ENCODE assay signal across 15 cellular contexts in genomic region chr6:2949536-2950083, GRCh38. TPM values are rescaled to one million over a fixed set of nuclear protein-coding genes. Genes with fewer than 3 reads are reported as not detected.
DNase-seq lines count a peak whose midpoint lies in the region; ATAC-seq and TF ChIP-seq lines count a peak whose summit lies in the region.
"Had no signal": no experiment of that assay in that cellular context is flagged by ENCODE, and none has a peak within 500 bp of the region (broad histone marks: within the 10 kb centered on the region; RNA-seq: fewer than 3 reads in every experiment).

No MANE protein-coding gene starts in this region.

- ATAC-seq in WTC11 (no peak), right cardiac atrium (peak in 1 of 2 donors; percentile 22), GM21515 (IDR thresholded peaks at IDR 0.05; ENCODE audit: unreplicated experiment) (no peak)
- ATAC-seq in stimulated activated naive CD8-positive, alpha-beta T cell treated with anti-CD3 and anti-CD28 coated beads, Interleukin-15, amount 100 ng/mL, for 72 hours: no peak
- ATAC-seq: HepG2, PC-3 had no signal

- no peak overlapping the region for H3K27ac ChIP-seq in endodermal cell (ENCODE audit: low read depth, low read length)
- H3K27ac ChIP-seq in right cardiac atrium (ENCODE audit: low read length): peak overlapping the region; percentile 63
- no peak overlapping the region for H3K27ac ChIP-seq in stomach

- H3K27me3 Mint-ChIP-seq in WTC11 (ENCODE audit: low read depth) (no peaks in the 10 kb centered on the region), endodermal cell (ENCODE audit: insufficient read depth) (peaks cover 18% of the 10 kb centered on the region)
- no peaks in the 10 kb centered on the region for H3K27me3 Mint-ChIP-seq in stimulated activated naive CD8-positive, alpha-beta T cell treated with anti-CD3 and anti-CD28 coated beads, Interleukin-15, amount 100 ng/mL, for 72 hours

- peaks cover 3% of the 10 kb centered on the region; the same call in 1 of the 2 replicates for H3K36me3 Mint-ChIP-seq in WTC11
- peaks cover 65% of the 10 kb centered on the region for H3K36me3 Mint-ChIP-seq in endodermal cell (ENCODE audit: low read depth)

- H3K9me3 Mint-ChIP-seq in WTC11 (no peaks in the 10 kb centered on the region), endodermal cell (no peaks in the 10 kb centered on the region)
- no peaks in the 10 kb centered on the region for H3K9me3 Mint-ChIP-seq in stimulated activated naive CD8-positive, alpha-beta T cell treated with anti-CD3 and anti-CD28 coated beads, Interleukin-15, amount 100 ng/mL, for 72 hours

- CTCF ChIA-PET in WTC11 (lab: Charles Lee): interaction anchor here (0.6 to 2.4 kb wide), 5 partner anchors 39 to 158 kb away, joined by 3 to 8 read pairs (median 4); no protein-coding TSS in a partner anchor

- H3K4me1 ChIP-seq in endodermal cell (ENCODE audit: control insufficient read depth, insufficient read depth, low read length): no peaks in the 10 kb centered on the region
- H3K4me1 ChIP-seq in right cardiac atrium (ENCODE audit: control insufficient read depth, insufficient read depth, low read length): no peaks in the 10 kb centered on the region
- H3K4me1 ChIP-seq in stomach: peaks cover 8 to 22% (median 14%) of the 10 kb centered on the region in 4 donors

- WGBS in endodermal cell (ENCODE audit: insufficient coverage in 1 of 2, insufficient read length in 1 of 2), 2 experiments: 91 to 96% methylated on average over 5 to 6 of the region's 6 CpGs
- 60% methylated on average over 6 of the region's 6 CpGs for WGBS in right cardiac atrium
- WGBS in stomach, 5 donors: 78 to 85% (median 83%) methylated on average over 6 of the region's 6 CpGs

- POLR2A ChIA-PET in WTC11 (lab: Charles Lee): no interaction called here

- H3K27me3 ChIP-seq in endodermal cell (ENCODE audit: control insufficient read depth, insufficient read depth, low read length, poor library complexity, severe bottlenecking) (no peaks in the 10 kb centered on the region), right cardiac atrium (ENCODE audit: control insufficient read depth, insufficient read depth) (no peaks in the 10 kb centered on the region), stomach (no peaks in the 10 kb centered on the region)
- H3K27me3 ChIP-seq: MG63 had no signal

- H3K4me3 ChIP-seq in endodermal cell (ENCODE audit: low read length) (no peak overlapping the region), right cardiac atrium (ENCODE audit: low read length) (no peak overlapping the region), stomach (no peak overlapping the region)
- H3K4me3 ChIP-seq: HAP-1, MG63 had no signal

- no peak for TF ChIP-seq EP300 in stomach (IDR thresholded peaks at IDR 0.05)

- no peak overlapping the region for H3K9ac ChIP-seq in endodermal cell (ENCODE audit: extremely low read depth, low read length, poor library complexity, severe bottlenecking)

- DNase-seq in WTC11 (ENCODE audit: low spot score): no peak
- peak; percentile 17 for DNase-seq in endodermal cell
- peak in 1 of 3 donors; percentile 56 for DNase-seq in right cardiac atrium
- DNase-seq in stomach: peak; percentile 4
- DNase-seq in AG08395 (ENCODE audit: low spot score): no peak
- DNase-seq in stimulated activated naive CD8-positive, alpha-beta T cell treated with anti-CD3 and anti-CD28 coated beads, Interleukin-15, amount 100 ng/mL, for 72 hours: no peak
- DNase-seq: EL, MG63, NCI-H1092 treated with DMSO at 0.1 percent for 48 hours, NCI-H1694 treated with DMSO at 0.1 percent for 48 hours, NCI-H69, PC-3 had no signal

- peaks cover 23% of the 10 kb centered on the region for H3K4me1 Mint-ChIP-seq in WTC11
- peaks cover 41% of the 10 kb centered on the region for H3K4me1 Mint-ChIP-seq in endodermal cell
- peaks cover 22% of the 10 kb centered on the region for H3K4me1 Mint-ChIP-seq in stimulated activated naive CD8-positive, alpha-beta T cell treated with anti-CD3 and anti-CD28 coated beads, Interleukin-15, amount 100 ng/mL, for 72 hours

- no peaks in the 10 kb centered on the region for H3K9me3 ChIP-seq in endodermal cell (ENCODE audit: control insufficient read depth, low read length)
- H3K9me3 ChIP-seq in right cardiac atrium (ENCODE audit: control insufficient read depth, low read length): no peaks in the 10 kb centered on the region
- no peaks in the 10 kb centered on the region for H3K9me3 ChIP-seq in stomach
- H3K9me3 ChIP-seq: HAP-1, MG63 had no signal

- no peak for TF ChIP-seq POLR2A in stomach (IDR thresholded peaks at IDR 0.05)

- intact Hi-C loops in right cardiac atrium (cut with DNase I) (loop anchor here in 2 of 4 donors (5.0 kb wide), 1 partner anchor 38 kb away; no protein-coding TSS in a partner anchor), stomach (cut with DNase I; ENCODE audit: low total_unique reads) (loop anchor here (5.0 to 10.0 kb wide), 2 partner anchors 38 to 165 kb away; no protein-coding TSS in a partner anchor)

- H3K36me3 ChIP-seq in endodermal cell (ENCODE audit: control insufficient read depth, insufficient read depth, low read length) (peaks cover 31% of the 10 kb centered on the region), stomach (peaks cover 19 to 78% (median 68%) of the 10 kb centered on the region in 4 donors)

- H3K4me3 Mint-ChIP-seq in WTC11: no peak overlapping the region
- no peak overlapping the region for H3K4me3 Mint-ChIP-seq in endodermal cell
- H3K4me3 Mint-ChIP-seq in stimulated activated naive CD8-positive, alpha-beta T cell treated with anti-CD3 and anti-CD28 coated beads, Interleukin-15, amount 100 ng/mL, for 72 hours: no peak overlapping the region

- TF ChIP-seq CTCF in WTC11 (IDR thresholded peaks at IDR 0.05) (no peak), endodermal cell (conservative IDR thresholded peaks at IDR 0.05) (no peak), stomach (IDR thresholded peaks at IDR 0.05) (no peak)

- peak overlapping the region; percentile 15; the same call in 1 of the 2 replicates for H3K27ac Mint-ChIP-seq in WTC11
- H3K27ac Mint-ChIP-seq in endodermal cell: no peak overlapping the region
- H3K27ac Mint-ChIP-seq in stimulated activated naive CD8-positive, alpha-beta T cell treated with anti-CD3 and anti-CD28 coated beads, Interleukin-15, amount 100 ng/mL, for 72 hours: peak overlapping the region in 1 of 2 donors; percentile 5

TF ChIP-seq in WTC11, 78 proteins besides CTCF, POLR2A, EP300 and RAD21 (continues in another document):
- TF ChIP-seq E2F1 (CRISPR knock-in tag; IDR thresholded peaks at IDR 0.05): no peak
- no peak for TF ChIP-seq SMAD4 (CRISPR knock-in tag; IDR thresholded peaks at IDR 0.05)
- TF ChIP-seq FOXP1 (CRISPR knock-in tag; IDR thresholded peaks at IDR 0.05; ENCODE audit: borderline replicate concordance): no peak
- no peak for TF ChIP-seq ETV6 (CRISPR knock-in tag; IDR thresholded peaks at IDR 0.05)
- no peak for TF ChIP-seq CREB1 (CRISPR knock-in tag; IDR thresholded peaks at IDR 0.05)
- no peak for TF ChIP-seq STAT6 (CRISPR knock-in tag; conservative IDR thresholded peaks at IDR 0.05; ENCODE audit: low read depth)
- TF ChIP-seq ZNF121 (CRISPR knock-in tag; IDR thresholded peaks at IDR 0.05): no peak

RNA-seq across cellular contexts. Expression of gene SERPINB6, which starts 21.8 kb away (rescaled TPM):
- total RNA-seq in WTC11 (2021) (28.0 to 33.7 TPM (median 32.9 TPM) in 3 replicates), endodermal cell (100 to 1,000 TPM; 128 to 150 TPM), right cardiac atrium (100 to 1,000 TPM; 181 to 265 (median 207) TPM), stomach (100 to 1,000 TPM in 4 of 5 donors, 10 to 100 TPM in 1; 79.1 to 208 (median 160) TPM)
- polyA plus RNA-seq in endodermal cell (2013, experiment 1 of 2): 39.0 TPM
- polyA plus RNA-seq in endodermal cell (2013, experiment 2 of 2): 39.4 TPM
- polyA plus RNA-seq in right cardiac atrium (172 TPM), stomach (100 to 1,000 TPM in 2 of 3 donors, 10 to 100 TPM in 1; 93.1 to 281 (median 144) TPM)

RNA-seq across cellular contexts. Expression of gene SERPINB9, which starts 46.5 kb away (rescaled TPM):
- total RNA-seq in WTC11 (2021) (39.5 to 43.7 TPM (median 41.6 TPM) in 3 replicates), endodermal cell (100 to 1,000 TPM; 192 to 390 TPM), right cardiac atrium (10 to 100 TPM in 1 of 4 donors, 1 to 10 TPM in 3; 6.8 to 15.8 (median 8.6) TPM), stomach (1 to 10 TPM in 3 of 5 donors, under 1 TPM in 1, not detected in 1; 0.58 to 9.4 (median 2.8) TPM)
- 39.8 TPM for polyA plus RNA-seq in endodermal cell (2013, experiment 1 of 2)
- polyA plus RNA-seq in endodermal cell (2013, experiment 2 of 2): 48.5 TPM
- polyA plus RNA-seq in right cardiac atrium (3.5 TPM), stomach (1 to 10 TPM; 2.0 to 3.5 (median 2.1) TPM)

RNA-seq across cellular contexts. Expression of gene NQO2, which starts 50.1 kb away (rescaled TPM):
- total RNA-seq in WTC11 (2021): 119 to 152 TPM (median 150 TPM) in 3 replicates
- 100 to 1,000 TPM in 1 of 2 donors, 10 to 100 TPM in 1; 50.8 to 199 TPM for total RNA-seq in endodermal cell
- 46.8 TPM for polyA plus RNA-seq in endodermal cell (2013, experiment 1 of 2)
- 40.7 TPM for polyA plus RNA-seq in endodermal cell (2013, experiment 2 of 2)
- total RNA-seq in right cardiac atrium: 10 to 100 TPM; 38.1 to 60.6 (median 46.8) TPM
- 71.0 TPM for polyA plus RNA-seq in right cardiac atrium
- 10 to 100 TPM in 1 of 5 donors, 1 to 10 TPM in 2, under 1 TPM in 1, not detected in 1; 0.87 to 35.5 (median 5.5) TPM for total RNA-seq in stomach
- 10 to 100 TPM; 28.3 to 43.1 (median 41.9) TPM for polyA plus RNA-seq in stomach

Comparison
In these comparisons a context has a peak if more than half of its experiments do, and no peak if none do; other contexts are left out.
1. DNase-seq: peak in endodermal cell (single experiment) and stomach (single experiment); none in WTC11 (single experiment), AG08395 (single experiment) and stimulated activated naive CD8-positive, alpha-beta T cell treated with anti-CD3 and anti-CD28 coated beads, Interleukin-15, amount 100 ng/mL, for 72 hours (0 of 2).